26 cellular contexts compared by ENCODE assay signal in genomic region chr21:36713746-36714145, GRCh38. TPM values are rescaled to one million over a fixed set of nuclear protein-coding genes. Genes with fewer than 3 reads are reported as not detected.
"Had no signal": no experiment of that assay in that cellular context is flagged by ENCODE, and none has a peak within 500 bp of the region (broad histone marks: within the 10 kb centered on the region; RNA-seq: fewer than 3 reads in every experiment).

No MANE protein-coding gene starts in this region.

- H3K36me3 ChIP-seq: colonic mucosa, neutrophil, suprapubic skin, thyroid gland had no signal

- DNase-seq: colonic mucosa; dermis blood vessel endothelial cell; foreskin melanocyte; head of caudate nucleus; kidney; left colon; left ventricle myocardium superior; mucosa of descending colon; naive thymus-derived CD8-positive, alpha-beta T cell; small intestine; stimulated activated CD4-positive, alpha-beta T cell treated with anti-CD3 and anti-CD28 coated beads, Interleukin-12 subunit alpha, Interleukin-12 subunit beta, amount 100 ng/mL, for 4 hours; stimulated activated CD4-positive, alpha-beta T cell treated with anti-CD3 and anti-CD28 coated beads, Interleukin-2, amount 100 ng/mL, for 48 hours; stimulated activated CD8-positive, alpha-beta memory T cell treated with anti-CD3 and anti-CD28 coated beads, Interleukin-4, amount 100 ng/mL, for 48 hours; stimulated activated naive CD8-positive, alpha-beta T cell treated with anti-CD3 and anti-CD28 coated beads, Interleukin-15, Interleukin-2, amounts not matched to agents 100 U/mL and 50 U/mL, for 24 hours; thyroid gland had no signal

- H2AFZ ChIP-seq: hepatocyte had no signal

- H3K4me3 Mint-ChIP-seq: naive thymus-derived CD8-positive, alpha-beta T cell; stimulated activated effector memory CD8-positive, alpha-beta T cell treated with anti-CD3 and anti-CD28 coated beads, Interleukin-12 subunit alpha, Interleukin-12 subunit beta, amount 100 ng/mL, for 72 hours; type B pancreatic cell had no signal

- H3K9me3 ChIP-seq: colonic mucosa, mucosa of descending colon, neutrophil, suprapubic skin, thyroid gland had no signal

- H3K4me3 ChIP-seq: colonic mucosa, hepatocyte, mucosa of descending colon, suprapubic skin, thyroid gland had no signal

- H3K27ac Mint-ChIP-seq: naive thymus-derived CD8-positive, alpha-beta T cell; stimulated activated effector memory CD8-positive, alpha-beta T cell treated with anti-CD3 and anti-CD28 coated beads, Interleukin-12 subunit alpha, Interleukin-12 subunit beta, amount 100 ng/mL, for 72 hours; type B pancreatic cell had no signal

- H3K9me3 Mint-ChIP-seq: stimulated activated effector memory CD8-positive, alpha-beta T cell treated with anti-CD3 and anti-CD28 coated beads, Interleukin-12 subunit alpha, Interleukin-12 subunit beta, amount 100 ng/mL, for 72 hours; type B pancreatic cell had no signal

- H3K36me3 Mint-ChIP-seq: stimulated activated effector memory CD8-positive, alpha-beta T cell treated with anti-CD3 and anti-CD28 coated beads, Interleukin-12 subunit alpha, Interleukin-12 subunit beta, amount 100 ng/mL, for 72 hours; type B pancreatic cell had no signal

- H3K27ac ChIP-seq: colonic mucosa, hepatocyte, neutrophil, suprapubic skin, thyroid gland had no signal

- H3K79me2 ChIP-seq: hepatocyte had no signal

- H3K4me2 ChIP-seq: hepatocyte had no signal

RNA-seq across cellular contexts. Expression of gene SIM2, which starts 14.8 kb away (rescaled TPM):
- total RNA-seq: cerebellum; left ventricle myocardium superior; lung microvascular endothelial cell; mesenteric fat pad; mucosa of descending colon; naive thymus-derived CD8-positive, alpha-beta T cell; posterior vena cava; sciatic nerve; thyroid gland had no signal
- polyA plus RNA-seq: neural cell had no signal
